ENCODE assay signal across 9 cellular contexts in genomic region chr19:18433039-18433691, GRCh38. TPM values are rescaled to one million over a fixed set of nuclear protein-coding genes. Genes with fewer than 3 reads are reported as not detected.
A peak's percentile ranks its signal among the peaks of the same experiment; 100 is the strongest.
DNase-seq lines count a peak whose midpoint lies in the region; ATAC-seq, FAIRE-seq and TF ChIP-seq lines count a peak whose summit lies in the region.
"Had no signal": no experiment of that assay in that cellular context is flagged by ENCODE, and none has a peak within 500 bp of the region (broad histone marks: within the 10 kb centered on the region; RNA-seq: fewer than 3 reads in every experiment).

No MANE protein-coding gene starts in this region.

- no peak for FAIRE-seq in frontal cortex (lab: Jason Lieb, UNC)

- H3K9ac ChIP-seq in BLaER1 treated with 17β-estradiol and CSF1 and Interleukin-3, amounts not matched to agents 10 nM and 100 nM, result peak overlapping the region; percentile 74 to 85 (median 82)
- no peak overlapping the region for H3K9ac ChIP-seq in mucosa of rectum (ENCODE audit: low read depth in 1 of 2, low read length in 2 of 2)

- H3K27me3 ChIP-seq in BLaER1 treated with 17β-estradiol and CSF1 and Interleukin-3, amounts not matched to agents 10 nM and 100 nM, result no peaks in the 10 kb centered on the region
- H3K27me3 ChIP-seq in mucosa of rectum (ENCODE audit: control insufficient read depth in 2 of 2, insufficient read depth in 2 of 2, low read length in 2 of 2), result no peaks in the 10 kb centered on the region

- H3K36me3 ChIP-seq in BLaER1 treated with 17β-estradiol and CSF1 and Interleukin-3, amounts not matched to agents 10 nM and 100 nM, result peaks cover 0 to 45% (median 19%) of the 10 kb centered on the region in 11 experiments; a peak in 17 of 22 replicates
- H3K36me3 ChIP-seq in HEK293 (ENCODE audit: control insufficient read depth in 2 of 2, insufficient read depth in 1 of 2, low read length in 2 of 2) (peaks cover 5 to 24% of the 10 kb centered on the region in 2 experiments; a peak in 1 of 3 replicates), mucosa of rectum (ENCODE audit: control insufficient read depth in 2 of 2, insufficient read depth in 2 of 2, low read length in 2 of 2) (no peaks in the 10 kb centered on the region)

- no peak for ATAC-seq in HG02642 (IDR thresholded peaks at IDR 0.05; ENCODE audit: poor library complexity, unreplicated experiment)

- peaks cover 17 to 64% (median 29%) of the 10 kb centered on the region in 11 experiments; a peak in 20 of 22 replicates for H4K20me1 ChIP-seq in BLaER1 treated with 17β-estradiol and CSF1 and Interleukin-3, amounts not matched to agents 10 nM and 100 nM

- CTCF ChIA-PET in HEK293 (lab: Yijun Ruan, JAX), result no interaction called here

- peak overlapping the region in 10 of 11 experiments; percentile 70 to 93 (median 88); a peak in 19 of 22 replicates for H3K27ac ChIP-seq in BLaER1 treated with 17β-estradiol and CSF1 and Interleukin-3, amounts not matched to agents 10 nM and 100 nM
- H3K27ac ChIP-seq in HEK293 (ENCODE audit: extremely low read depth, low read depth, low read length) (peak overlapping the region; percentile 96), cingulate gyrus (ENCODE audit: low read depth, low read length) (peak overlapping the region; percentile 10), mucosa of rectum (ENCODE audit: low read depth in 2 of 2, low read length in 2 of 2) (peak overlapping the region in 1 of 2 donors; percentile 32)
- H3K27ac ChIP-seq: epithelial cell of prostate had no signal

- peak overlapping the region; percentile 90 to 97 (median 95) for H3K4me2 ChIP-seq in BLaER1 treated with 17β-estradiol and CSF1 and Interleukin-3, amounts not matched to agents 10 nM and 100 nM

- no peak for DNase-seq in GM19240 (ENCODE audit: insufficient read length, low spot score)
- no peak for DNase-seq in NCI-H748 treated with DMSO at 0.1 percent for 48 hours (lab: John Stamatoyannopoulos, UW)
- DNase-seq in frontal cortex (ENCODE audit: low spot score in 2 of 2), result no peak

- H3K4me1 ChIP-seq in BLaER1 treated with 17β-estradiol and CSF1 and Interleukin-3, amounts not matched to agents 10 nM and 100 nM, result peaks cover 77 to 89% (median 80%) of the 10 kb centered on the region in 10 experiments
- H3K4me1 ChIP-seq in HEK293 (ENCODE audit: control insufficient read depth, insufficient read depth, low read length), result peaks cover 20% of the 10 kb centered on the region
- peaks cover 11 to 15% of the 10 kb centered on the region in 2 donors for H3K4me1 ChIP-seq in mucosa of rectum (ENCODE audit: control insufficient read depth in 2 of 2, insufficient read depth in 2 of 2, low read length in 2 of 2)

- H3K4me3 ChIP-seq in BLaER1 treated with 17β-estradiol and CSF1 and Interleukin-3, amounts not matched to agents 10 nM and 100 nM, result peak overlapping the region; percentile 47 to 77 (median 65)
- H3K4me3 ChIP-seq in HEK293 (ENCODE audit: low read depth, low read length), result peak overlapping the region; percentile 40
- peak overlapping the region; percentile 23 to 50 for H3K4me3 ChIP-seq in mucosa of rectum (ENCODE audit: low read length in 2 of 2)

- H3K9me3 ChIP-seq in BLaER1 treated with 17β-estradiol and CSF1 and Interleukin-3, amounts not matched to agents 10 nM and 100 nM (replicated peaks in 1 of 11), result no peaks in the 10 kb centered on the region
- no peaks in the 10 kb centered on the region for H3K9me3 ChIP-seq in HEK293 (ENCODE audit: control insufficient read depth, insufficient read depth, low read depth, low read length)
- no peaks in the 10 kb centered on the region for H3K9me3 ChIP-seq in mucosa of rectum (ENCODE audit: control insufficient read depth in 2 of 2, low read length in 2 of 2)

- peak; percentile 75; the same call in 1 of the 2 replicates for TF ChIP-seq CTCF in HEK293 (tag by site-specific recombination; IDR thresholded peaks at IDR 0.05)

- POLR2A ChIA-PET in HEK293 (lab: Yijun Ruan, JAX), result no interaction called here

TF ChIP-seq in HEK293, 187 proteins besides CTCF, POLR2A, EP300 and RAD21 (continues in another document):
- no peak for TF ChIP-seq ZNF169 (tag by site-specific recombination; IDR thresholded peaks at IDR 0.05)
- peak; percentile 57; the same call in 1 of the 2 replicates for TF ChIP-seq BCL11A (tag by site-specific recombination; IDR thresholded peaks at IDR 0.05; ENCODE audit: low read depth)
- no peak for TF ChIP-seq ZNF19 (tag by site-specific recombination; IDR thresholded peaks at IDR 0.05; ENCODE audit: low read depth)
- TF ChIP-seq ZBTB1 (tag by site-specific recombination; IDR thresholded peaks at IDR 0.05), result 0 out of 2 replicates have a peak, but pooled peaks have one; percentile 15
- no peak for TF ChIP-seq ZNF521 (tag by site-specific recombination; IDR thresholded peaks at IDR 0.05)
- no peak for TF ChIP-seq ZNF624 (tag by site-specific recombination; IDR thresholded peaks at IDR 0.05)
- TF ChIP-seq OSR2 (tag by site-specific recombination; IDR thresholded peaks at IDR 0.05), result peak; percentile 43
- TF ChIP-seq ZSCAN18 (tag by site-specific recombination; IDR thresholded peaks at IDR 0.05), result no peak
- peak; percentile 88 for TF ChIP-seq PRDM10 (tag by site-specific recombination; IDR thresholded peaks at IDR 0.05)
- no peak for TF ChIP-seq ZNF211 (tag by site-specific recombination; IDR thresholded peaks at IDR 0.05; ENCODE audit: low read depth)
- no peak for TF ChIP-seq ZNF561 (tag by site-specific recombination; IDR thresholded peaks at IDR 0.05; ENCODE audit: borderline replicate concordance)
- TF ChIP-seq ZNF2 (tag by site-specific recombination; IDR thresholded peaks at IDR 0.05), result peak; percentile 86
- TF ChIP-seq SETDB1 (IDR thresholded peaks at IDR 0.05; ENCODE audit: insufficient read length, low read length), result no peak
- peak; percentile 89 for TF ChIP-seq SP2 (tag by site-specific recombination; IDR thresholded peaks at IDR 0.05)
- TF ChIP-seq ZNF248 (tag by site-specific recombination; IDR thresholded peaks at IDR 0.05), result no peak
- peak; percentile 97 for TF ChIP-seq ZBTB10 (tag by site-specific recombination; IDR thresholded peaks at IDR 0.05)
- TF ChIP-seq ZNF830 (tag by site-specific recombination; IDR thresholded peaks at IDR 0.05; ENCODE audit: low read depth), result no peak
- no peak for TF ChIP-seq ZNF433 (tag by site-specific recombination; IDR thresholded peaks at IDR 0.05; ENCODE audit: low read depth)
- TF ChIP-seq ZNF837 (tag by site-specific recombination; IDR thresholded peaks at IDR 0.05), result no peak

RNA-seq across cellular contexts. Expression of gene ISYNA1, which starts 4.8 kb away (rescaled TPM):
- total RNA-seq in frontal cortex, result 62.8 TPM

RNA-seq across cellular contexts. Expression of gene SSBP4, which starts 14.0 kb away (rescaled TPM):
- 69.3 TPM for total RNA-seq in frontal cortex

RNA-seq across cellular contexts. Expression of gene LRRC25, which starts 35.7 kb away (rescaled TPM):
- 0.41 TPM for total RNA-seq in frontal cortex

RNA-seq across cellular contexts. Expression of gene GDF15, which starts 47.2 kb away (rescaled TPM):
- not detected for total RNA-seq in frontal cortex

Comparison
In these comparisons a context has a peak if more than half of its experiments do, and no peak if none do; other contexts are left out.
1. H3K9ac ChIP-seq: peak in BLaER1 treated with 17β-estradiol and CSF1 and Interleukin-3, amounts not matched to agents 10 nM and 100 nM (11 of 11); none in mucosa of rectum (0 of 2).
2. Peak in every context shown above with its lines, with median percentiles within 50 percentile points of each other: H3K4me3 ChIP-seq.